Comparison of ENCODE assay signal across 10 cellular contexts in genomic region chr12:50865266-50865665, GRCh38. TPM values are rescaled to one million over a fixed set of nuclear protein-coding genes. Genes with fewer than 3 reads are reported as not detected.
"Had no signal": no experiment of that assay in that cellular context is flagged by ENCODE, and none has a peak within 500 bp of the region (broad histone marks: within the 10 kb centered on the region; RNA-seq: fewer than 3 reads in every experiment).

No MANE protein-coding gene starts in this region.

- H3K4me3 ChIP-seq: GM23338 had no signal

- H3K9ac ChIP-seq: KMS-11 had no signal

- H3K4me2 ChIP-seq: GM23338, KMS-11 had no signal

- H3K4me3 Mint-ChIP-seq: GM23338, H9 had no signal

- DNase-seq: H9, HCEC 1CT, IMR-90, KBM-7 had no signal

- FAIRE-seq: H1, H54, HTR-8/SVneo had no signal

- H3K27ac ChIP-seq: KMS-11 had no signal

- ATAC-seq: GM23338 had no signal

- H2AFZ ChIP-seq: GM23338 had no signal

- H3K27ac Mint-ChIP-seq: GM23338, H9 had no signal

RNA-seq across cellular contexts. Expression of gene TMPRSS12, which starts 22.5 kb away (rescaled TPM):
- total RNA-seq: GM23338, H1, H9, HT-29, IMR-90 had no signal
- polyA plus RNA-seq: GM23338, H1, IMR-90 had no signal
